In the genomic region with DNA sequence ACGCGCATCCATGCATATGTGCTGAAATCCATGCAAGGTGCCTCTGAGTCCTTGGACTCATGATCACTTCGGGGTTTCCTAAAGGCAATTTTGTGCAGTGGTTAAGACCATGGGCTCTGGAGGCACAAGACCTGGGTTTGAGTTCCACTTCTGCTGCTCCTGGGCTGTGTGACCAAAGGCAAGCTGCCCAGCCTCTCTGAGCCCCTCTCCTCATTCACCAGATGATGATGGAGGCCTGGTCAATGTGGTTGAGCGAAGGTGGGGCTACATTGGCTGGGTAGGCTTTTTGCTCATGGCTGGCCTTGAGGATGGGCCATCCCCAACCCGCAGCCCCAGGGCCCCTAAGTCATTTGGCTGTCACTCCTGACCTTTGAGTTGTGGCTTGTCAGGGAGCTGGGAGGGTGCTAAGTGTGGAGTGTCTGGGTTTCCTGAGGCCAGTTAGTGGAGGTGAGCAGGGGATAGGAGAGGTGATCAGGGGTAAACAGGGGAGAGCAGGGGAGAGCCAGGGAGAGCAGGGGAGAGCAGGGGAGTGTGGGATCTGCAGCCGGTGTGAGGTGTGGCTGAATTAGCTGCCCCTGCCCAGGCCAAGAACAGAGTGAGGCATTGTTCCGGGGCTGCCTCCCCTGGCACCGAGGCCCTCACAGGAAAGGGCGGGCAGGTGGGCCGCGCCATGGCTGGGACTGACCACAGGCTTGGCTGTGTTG, we compare ENCODE assay signal across 9 cellular contexts.
"Had no signal": no experiment of that assay in that cellular context is flagged by ENCODE, and none has a peak within 500 bp of the region (broad histone marks: within the 10 kb centered on the region; RNA-seq: fewer than 3 reads in every experiment).

No MANE protein-coding gene starts in this region.

- H3K27me3 ChIP-seq: gastroesophageal sphincter, heart right ventricle, thyroid gland, vagina had no signal

- H3K4me3 ChIP-seq: gastroesophageal sphincter, heart right ventricle, thyroid gland, vagina had no signal

- H3K9me3 ChIP-seq: gastroesophageal sphincter, heart right ventricle, thyroid gland, vagina had no signal

- H3K36me3 ChIP-seq: gastroesophageal sphincter, heart right ventricle, thyroid gland, vagina had no signal

- DNase-seq: activated CD4-positive, alpha-beta T cell treated with anti-CD3 and anti-CD28 coated beads for 48 hours; activated CD8-positive, alpha-beta T cell treated with anti-CD3 and anti-CD28 coated beads for 36 hours; activated naive CD4-positive, alpha-beta T cell treated with Interleukin-2 at 50 U/mL for 16 hours; heart right ventricle; stimulated activated CD4-positive, alpha-beta T cell treated with anti-CD3 and anti-CD28 coated beads, Interleukin-2, amount 100 ng/mL, for 48 hours; stimulated activated naive B cell treated with anti-CD40 and anti-IgM and Interleukin-4, amounts not matched to agents 10 μg/mL and 1 μg/mL and 100 μg/mL, for 72 hours; thyroid gland had no signal

- ATAC-seq: activated CD8-positive, alpha-beta T cell treated with anti-CD3 and anti-CD28 coated beads for 36 hours; gastroesophageal sphincter; stimulated activated naive B cell treated with anti-CD40 and anti-IgM and Interleukin-4, amounts not matched to agents 10 μg/mL and 1 μg/mL and 100 μg/mL, for 72 hours had no signal

- H3K4me1 ChIP-seq: gastroesophageal sphincter, heart right ventricle, thyroid gland, vagina had no signal

- H3K27ac ChIP-seq: gastroesophageal sphincter, heart right ventricle, thyroid gland, vagina had no signal
